Comparison of ENCODE assay signal across 10 cellular contexts in the genomic region with DNA sequence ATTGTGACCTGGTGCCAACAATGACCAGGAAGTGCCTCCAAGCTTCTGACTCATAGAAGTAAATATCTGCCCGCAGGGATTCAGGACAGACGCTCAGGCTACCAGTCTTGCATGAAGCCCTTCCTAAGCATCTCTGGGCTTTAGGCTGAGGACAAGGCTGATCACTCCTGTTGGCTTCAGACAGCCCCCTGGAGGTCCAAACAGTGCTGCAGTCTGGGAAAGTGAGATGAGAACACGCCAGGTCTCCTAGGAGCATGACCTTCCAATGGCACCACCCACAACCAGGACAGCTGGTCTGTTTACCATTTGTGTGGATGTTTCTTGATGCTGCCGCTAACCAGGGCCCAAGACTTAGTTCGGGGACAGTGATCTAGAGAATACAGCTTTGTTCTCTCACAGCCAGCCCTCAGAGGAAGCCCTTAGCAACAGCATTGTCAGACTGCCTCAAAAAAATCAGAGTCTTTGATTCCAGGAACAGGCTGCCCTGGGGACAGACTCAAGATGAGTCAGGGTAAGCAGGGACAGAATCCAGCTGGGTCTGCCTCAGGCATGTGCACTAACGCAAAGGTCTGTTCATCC.
DNase-seq lines count a peak whose midpoint lies in the region; ATAC-seq, FAIRE-seq and TF ChIP-seq lines count a peak whose summit lies in the region.
"Had no signal": no experiment of that assay in that cellular context is flagged by ENCODE, and none has a peak within 500 bp of the region (broad histone marks: within the 10 kb centered on the region; RNA-seq: fewer than 3 reads in every experiment).

No MANE protein-coding gene starts in this region.

- no peaks in the 10 kb centered on the region for H3K4me1 Mint-ChIP-seq in activated CD4-positive, alpha-beta T cell treated with anti-CD3 and anti-CD28 coated beads, Interleukin-2, amount 10 ng/mL, durations not matched to agents 24 days and 14 days

- H3K27ac Mint-ChIP-seq in activated CD4-positive, alpha-beta T cell treated with anti-CD3 and anti-CD28 coated beads, Interleukin-2, amount 10 ng/mL, durations not matched to agents 24 days and 14 days, result no peak overlapping the region
- H3K27ac Mint-ChIP-seq: activated T-cell treated with anti-CD3 and anti-CD28 coated beads, Interleukin-2, amount 50 U/mL, for 72 hours had no signal

- FAIRE-seq in A549 (lab: Jason Lieb, UNC) (no peak), H54 (lab: Jason Lieb, UNC) (peak; percentile 90)

- H3K36me3 ChIP-seq in left lung, result no peaks in the 10 kb centered on the region

- H3K36me3 Mint-ChIP-seq in activated CD4-positive, alpha-beta T cell treated with anti-CD3 and anti-CD28 coated beads, Interleukin-2, amount 10 ng/mL, durations not matched to agents 24 days and 14 days (ENCODE audit: low read depth), result no peaks in the 10 kb centered on the region

- WGBS in A549 (ENCODE audit: missing lambda C conversion rate), result 6% methylated on average over 4 of the region's 6 CpGs

- H3K4me1 ChIP-seq in A549 (peaks cover 12% of the 10 kb centered on the region), left lung (no peaks in the 10 kb centered on the region)

- TF ChIP-seq EP300 in A549 (IDR thresholded peaks at IDR 0.05), result no peak

- no peak for TF ChIP-seq RAD21 in A549 (conservative IDR thresholded peaks at IDR 0.05 in 1 of 2, IDR thresholded peaks at IDR 0.05 in 1 of 2)

- 0 out of 3 replicates have a peak, but pooled peaks have one; percentile 9 for TF ChIP-seq CTCF in A549 (IDR thresholded peaks at IDR 0.05)
- no peak for TF ChIP-seq CTCF in left lung (IDR thresholded peaks at IDR 0.05)

- no peak overlapping the region for H3K4me3 Mint-ChIP-seq in activated CD4-positive, alpha-beta T cell treated with anti-CD3 and anti-CD28 coated beads, Interleukin-2, amount 10 ng/mL, durations not matched to agents 24 days and 14 days
- H3K4me3 Mint-ChIP-seq: activated T-cell treated with anti-CD3 and anti-CD28 coated beads, Interleukin-2, amount 50 U/mL, for 72 hours had no signal

- peak overlapping the region; percentile 64 for H3K4me2 ChIP-seq in A549

- H3K4me3 ChIP-seq in A549 (no peak overlapping the region), left lung (no peak overlapping the region)

- peaks cover 3% of the 10 kb centered on the region for H3K9me3 Mint-ChIP-seq in activated CD4-positive, alpha-beta T cell treated with anti-CD3 and anti-CD28 coated beads, Interleukin-2, amount 10 ng/mL, durations not matched to agents 24 days and 14 days
- H3K9me3 Mint-ChIP-seq: activated T-cell treated with anti-CD3 and anti-CD28 coated beads, Interleukin-2, amount 50 U/mL, for 72 hours had no signal

- POLR2A ChIA-PET in A549 (lab: Yijun Ruan, JAX), result no interaction called here

- DNase-seq in A549 (ENCODE audit: low read depth in 1 of 2, low spot score in 1 of 2) (peak; percentile 37 to 61), H54 (ENCODE audit: insufficient read length, low spot score) (peak; percentile 31), T47D (ENCODE audit: low read depth in 1 of 2, low spot score in 1 of 2) (peak; percentile 21 to 74), left lung (no peak), GDM1 (lab: John Stamatoyannopoulos, UW) (no peak), T1000 (lab: John Stamatoyannopoulos, UW) (no peak)
- no peak for DNase-seq in activated CD4-positive, alpha-beta T cell treated with anti-CD3 and anti-CD28 coated beads, Interleukin-2, amount 10 ng/mL, durations not matched to agents 24 days and 14 days
- DNase-seq: activated T-cell treated with anti-CD3 and anti-CD28 coated beads, Interleukin-2, amount 50 U/mL, for 72 hours; NCI-H2227 treated with DMSO at 0.1 percent for 48 hours had no signal

- in situ Hi-C loops in T47D (cut with HindIII; ENCODE audit: low pct_unique_long_range_greater_than_20kb, low sequenced_read_pairs), result no loop called here

- CTCF ChIA-PET in A549 (lab: Yijun Ruan, JAX), result interaction anchor here (0.7 to 2.6 kb wide), 6 partner anchors 11 to 162 kb away, joined by 3 to 11 read pairs (median 4); no protein-coding TSS in a partner anchor

- intact Hi-C loops in left lung (cut with DNase I), result no loop called here
- intact Hi-C loops in activated CD4-positive, alpha-beta T cell treated with anti-CD3 and anti-CD28 coated beads, Interleukin-2, amount 10 ng/mL, durations not matched to agents 24 days and 14 days (cut with micrococcal nuclease), result no loop called here

- H3K27me3 ChIP-seq in left lung, result no peaks in the 10 kb centered on the region

- peaks cover 31% of the 10 kb centered on the region for H3K27me3 Mint-ChIP-seq in activated CD4-positive, alpha-beta T cell treated with anti-CD3 and anti-CD28 coated beads, Interleukin-2, amount 10 ng/mL, durations not matched to agents 24 days and 14 days

- no peak for TF ChIP-seq POLR2A in A549 (IDR thresholded peaks at IDR 0.05; ENCODE audit: low read length)
- no peak for TF ChIP-seq POLR2A in H54 (IDR thresholded peaks at IDR 0.05; ENCODE audit: low read depth, low read length)

- ATAC-seq in A549 (peak; percentile 80 to 95), left lung (peak; percentile 42), HG02840 (IDR thresholded peaks at IDR 0.05; ENCODE audit: low FRiP score, unreplicated experiment) (no peak)
- ATAC-seq: activated T-cell treated with anti-CD3 and anti-CD28 coated beads, Interleukin-2, amount 50 U/mL, for 72 hours had no signal

- peak overlapping the region; percentile 49 to 51; a peak in 5 of 6 replicates for H3K27ac ChIP-seq in A549
- H3K27ac ChIP-seq in left lung, result no peak overlapping the region

- H3K9me3 ChIP-seq in A549 (peaks cover 8% of the 10 kb centered on the region; the same call in 2 of the 3 replicates), left lung (no peaks in the 10 kb centered on the region)

TF ChIP-seq in A549, 52 proteins besides CTCF, POLR2A, EP300 and RAD21:
- TF ChIP-seq RFX5 (IDR thresholded peaks at IDR 0.05) (peak; percentile 90), SREBF2 (IDR thresholded peaks at IDR 0.05) (no peak), ZFP36 (IDR thresholded peaks at IDR 0.05; ENCODE audit: borderline replicate concordance, partially characterized antibody) (no peak)
- TF ChIP-seq, protein P1, sequence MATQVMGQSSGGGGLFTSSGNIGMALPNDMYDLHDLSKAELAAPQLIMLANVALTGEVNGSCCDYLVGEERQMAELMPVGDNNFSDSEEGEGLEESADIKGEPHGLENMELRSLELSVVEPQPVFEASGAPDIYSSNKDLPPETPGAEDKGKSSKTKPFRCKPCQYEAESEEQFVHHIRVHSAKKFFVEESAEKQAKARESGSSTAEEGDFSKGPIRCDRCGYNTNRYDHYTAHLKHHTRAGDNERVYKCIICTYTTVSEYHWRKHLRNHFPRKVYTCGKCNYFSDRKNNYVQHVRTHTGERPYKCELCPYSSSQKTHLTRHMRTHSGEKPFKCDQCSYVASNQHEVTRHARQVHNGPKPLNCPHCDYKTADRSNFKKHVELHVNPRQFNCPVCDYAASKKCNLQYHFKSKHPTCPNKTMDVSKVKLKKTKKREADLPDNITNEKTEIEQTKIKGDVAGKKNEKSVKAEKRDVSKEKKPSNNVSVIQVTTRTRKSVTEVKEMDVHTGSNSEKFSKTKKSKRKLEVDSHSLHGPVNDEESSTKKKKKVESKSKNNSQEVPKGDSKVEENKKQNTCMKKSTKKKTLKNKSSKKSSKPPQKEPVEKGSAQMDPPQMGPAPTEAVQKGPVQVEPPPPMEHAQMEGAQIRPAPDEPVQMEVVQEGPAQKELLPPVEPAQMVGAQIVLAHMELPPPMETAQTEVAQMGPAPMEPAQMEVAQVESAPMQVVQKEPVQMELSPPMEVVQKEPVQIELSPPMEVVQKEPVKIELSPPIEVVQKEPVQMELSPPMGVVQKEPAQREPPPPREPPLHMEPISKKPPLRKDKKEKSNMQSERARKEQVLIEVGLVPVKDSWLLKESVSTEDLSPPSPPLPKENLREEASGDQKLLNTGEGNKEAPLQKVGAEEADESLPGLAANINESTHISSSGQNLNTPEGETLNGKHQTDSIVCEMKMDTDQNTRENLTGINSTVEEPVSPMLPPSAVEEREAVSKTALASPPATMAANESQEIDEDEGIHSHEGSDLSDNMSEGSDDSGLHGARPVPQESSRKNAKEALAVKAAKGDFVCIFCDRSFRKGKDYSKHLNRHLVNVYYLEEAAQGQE (IDR thresholded peaks at IDR 0.05), result no peak
TF ChIP-seq in A549: peak in this region for 1.

Comparison
In these comparisons a context has a peak if more than half of its experiments do, and no peak if none do; other contexts are left out.
1. DNase-seq: peak in A549 (2 of 2), H54 (single experiment) and T47D (2 of 2); none in left lung (0 of 2), GDM1 (single experiment), T1000 (single experiment) and activated CD4-positive, alpha-beta T cell treated with anti-CD3 and anti-CD28 coated beads, Interleukin-2, amount 10 ng/mL, durations not matched to agents 24 days and 14 days (single experiment).
2. H3K27ac ChIP-seq: peak in A549 (2 of 2); none in left lung (0 of 2).